18 cellular contexts compared by ENCODE assay signal in the genomic region with DNA sequence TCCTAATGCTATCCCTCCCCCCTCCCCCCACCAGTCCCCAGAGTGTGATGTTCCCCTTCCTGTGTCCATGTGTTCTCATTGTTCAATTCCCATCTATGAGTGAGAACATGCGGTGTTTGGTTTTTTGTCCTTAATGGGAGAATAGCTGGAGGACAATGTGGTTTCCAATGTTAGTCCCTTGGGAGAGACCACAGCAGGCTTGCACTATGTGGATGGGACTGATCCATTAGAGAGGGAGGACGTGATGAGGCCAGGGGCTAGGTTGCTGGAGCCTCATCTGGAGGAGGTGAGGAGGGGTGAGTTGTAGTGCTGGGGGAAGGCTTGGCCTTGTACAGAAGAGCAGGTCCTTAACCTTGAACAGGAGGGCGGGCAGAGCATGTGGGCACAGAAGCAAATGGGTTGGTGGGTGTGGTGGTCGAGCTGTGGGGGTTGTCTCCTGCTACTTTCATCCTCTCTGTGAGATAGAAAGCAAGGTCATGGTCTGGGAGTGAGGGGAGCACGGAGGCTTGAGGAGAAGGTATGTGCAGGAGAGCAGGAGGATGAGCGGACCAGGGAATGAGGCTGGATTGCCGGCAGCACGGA. TPM values are rescaled to one million over a fixed set of nuclear protein-coding genes. Genes with fewer than 3 reads are reported as not detected.
DNase-seq lines count a peak whose midpoint lies in the region; ATAC-seq and TF ChIP-seq lines count a peak whose summit lies in the region.
"Had no signal": no experiment of that assay in that cellular context is flagged by ENCODE, and none has a peak within 500 bp of the region (broad histone marks: within the 10 kb centered on the region; RNA-seq: fewer than 3 reads in every experiment).

No MANE protein-coding gene starts in this region.

- CTCF ChIA-PET in A673 (lab: Charles Lee) (interaction anchor here (1.4 to 1.8 kb wide), 2 partner anchors 119 to 291 kb away, joined by 3 to 6 read pairs; no protein-coding TSS in a partner anchor), WTC11 (lab: Charles Lee) (interaction anchor here (0.8 to 2.4 kb wide), 6 partner anchors 21 to 124 kb away, joined by 3 to 15 read pairs (median 4); a partner anchor contains a TSS), GM10248 (lab: Yijun Ruan, JAX) (interaction anchor here (1.0 to 3.2 kb wide), 8 partner anchors 20 to 135 kb away, joined by 3 to 13 read pairs (median 3); no protein-coding TSS in a partner anchor)

- H3K4me1 Mint-ChIP-seq in CD4-positive, CD25-positive, alpha-beta regulatory T cell = peaks cover 6 to 15% (median 13%) of the 10 kb centered on the region in 4 donors
- H3K4me1 Mint-ChIP-seq in WTC11 = peaks cover 29% of the 10 kb centered on the region
- no peaks in the 10 kb centered on the region for H3K4me1 Mint-ChIP-seq in endodermal cell
- H3K4me1 Mint-ChIP-seq in mesothelial cell of epicardium = peaks cover 10% of the 10 kb centered on the region

- H3K36me3 Mint-ChIP-seq in CD4-positive, CD25-positive, alpha-beta regulatory T cell = peaks cover 35% of the 10 kb centered on the region
- H3K36me3 Mint-ChIP-seq in WTC11 = peaks cover 6% of the 10 kb centered on the region
- peaks cover 24% of the 10 kb centered on the region for H3K36me3 Mint-ChIP-seq in endodermal cell (ENCODE audit: low read depth)
- H3K36me3 Mint-ChIP-seq in mesothelial cell of epicardium = peaks cover 9% of the 10 kb centered on the region

- H3K36me3 ChIP-seq in A673 (ENCODE audit: insufficient read depth, low read length, poor library complexity, severe bottlenecking) = peaks cover 10% of the 10 kb centered on the region
- H3K36me3 ChIP-seq in CD4-positive, CD25-positive, alpha-beta regulatory T cell (ENCODE audit: control insufficient read depth, insufficient read depth, low read length) = peaks cover 19% of the 10 kb centered on the region
- peaks cover 4% of the 10 kb centered on the region for H3K36me3 ChIP-seq in endodermal cell (ENCODE audit: control insufficient read depth, insufficient read depth, low read length)
- H3K36me3 ChIP-seq: adrenal gland, thyroid gland had no signal

- H3K27me3 Mint-ChIP-seq in CD4-positive, CD25-positive, alpha-beta regulatory T cell = no peaks in the 10 kb centered on the region
- H3K27me3 Mint-ChIP-seq in WTC11 (ENCODE audit: low read depth) (no peaks in the 10 kb centered on the region; the same call in 1 of the 2 replicates), endodermal cell (ENCODE audit: insufficient read depth) (no peaks in the 10 kb centered on the region), mesothelial cell of epicardium (ENCODE audit: low read depth) (no peaks in the 10 kb centered on the region)

- POLR2A ChIA-PET in A673 (lab: Charles Lee; ENCODE audit: low non-redundant PET) (no interaction called here), WTC11 (lab: Charles Lee) (no interaction called here), GM10248 (lab: Yijun Ruan, JAX) (interaction anchor here (1.4 kb wide), 1 partner anchor 21 kb away, joined by 4 read pairs; a partner anchor contains a TSS)

- H3K4me3 Mint-ChIP-seq in CD4-positive, CD25-positive, alpha-beta regulatory T cell = no peak overlapping the region
- H3K4me3 Mint-ChIP-seq in WTC11 (no peak overlapping the region), endodermal cell (no peak overlapping the region), mesothelial cell of epicardium (no peak overlapping the region)

- peaks cover 14% of the 10 kb centered on the region for H3K4me1 ChIP-seq in A673 (ENCODE audit: insufficient read depth, low read length, poor library complexity, severe bottlenecking)
- H3K4me1 ChIP-seq in CD4-positive, CD25-positive, alpha-beta regulatory T cell (ENCODE audit: control insufficient read depth, insufficient read depth, low read length, poor library complexity, severe bottlenecking) = peaks cover 3% of the 10 kb centered on the region
- peaks cover under 1% of the 10 kb centered on the region for H3K4me1 ChIP-seq in endodermal cell (ENCODE audit: control insufficient read depth, insufficient read depth, low read length)

- H3K27ac ChIP-seq in A673 (ENCODE audit: low read depth, low read length, poor library complexity, severe bottlenecking) = peak overlapping the region; percentile 74
- H3K27ac ChIP-seq in CD4-positive, CD25-positive, alpha-beta regulatory T cell (ENCODE audit: insufficient read depth, low read length, poor library complexity, severe bottlenecking) = peak overlapping the region; percentile 42
- peak overlapping the region; percentile 32 for H3K27ac ChIP-seq in endodermal cell (ENCODE audit: low read depth, low read length)
- H3K27ac ChIP-seq: parathyroid adenoma, thyroid gland had no signal

- H3K4me3 ChIP-seq in A673 (ENCODE audit: low read depth, low read length, poor library complexity, severe bottlenecking) (no peak overlapping the region), endodermal cell (ENCODE audit: low read length) (no peak overlapping the region)
- H3K4me3 ChIP-seq in CD4-positive, CD25-positive, alpha-beta regulatory T cell (ENCODE audit: low read depth, low read length) = no peak overlapping the region
- H3K4me3 ChIP-seq: adrenal gland, thyroid gland had no signal

- no peak overlapping the region for H3K9ac ChIP-seq in endodermal cell (ENCODE audit: extremely low read depth, low read length, poor library complexity, severe bottlenecking)
- H3K9ac ChIP-seq: parathyroid adenoma, SK-N-SH had no signal

- H3K9me3 Mint-ChIP-seq in CD4-positive, CD25-positive, alpha-beta regulatory T cell = no peaks in the 10 kb centered on the region
- H3K9me3 Mint-ChIP-seq in WTC11 = no peaks in the 10 kb centered on the region
- no peaks in the 10 kb centered on the region for H3K9me3 Mint-ChIP-seq in endodermal cell
- H3K9me3 Mint-ChIP-seq in mesothelial cell of epicardium = no peaks in the 10 kb centered on the region

- H3K27ac Mint-ChIP-seq in CD4-positive, CD25-positive, alpha-beta regulatory T cell = peak overlapping the region; percentile 57 to 90 (median 84)
- H3K27ac Mint-ChIP-seq in WTC11 (peak overlapping the region; percentile 25), endodermal cell (no peak overlapping the region), mesothelial cell of epicardium (no peak overlapping the region)

- intact Hi-C loops in A673 (cut with micrococcal nuclease; ENCODE audit: unreplicated experiment) = loop anchor here (1.0 to 5.0 kb wide), 2 partner anchors 120 to 291 kb away; no protein-coding TSS in a partner anchor

- WGBS in endodermal cell (ENCODE audit: insufficient coverage in 1 of 2, insufficient read length in 1 of 2), 2 experiments = 89 to 100% methylated on average over 2 to 8 of the region's 8 CpGs

- peak; percentile 76 for DNase-seq in A673 (ENCODE audit: low spot score)
- DNase-seq in CD4-positive, CD25-positive, alpha-beta regulatory T cell = no peak
- DNase-seq in WTC11 (ENCODE audit: low spot score) = no peak
- DNase-seq in endodermal cell = no peak
- no peak for DNase-seq in islet precursor cell
- no peak for DNase-seq in GM10248 (ENCODE audit: extremely low spot score)
- DNase-seq in mesothelial cell of epicardium (ENCODE audit: low spot score in 2 of 2, unreplicated experiment in 2 of 2) = no peak
- DNase-seq: activated CD8-positive, alpha-beta memory T cell treated with anti-CD3 and anti-CD28 coated beads, Interleukin-2, amount 50 U/mL, for 4 hours; adrenal gland; AML-193; cerebellar nuclear complex; hypothalamus; NCI-H2081; PC-3; SK-N-SH; stimulated activated CD4-positive, alpha-beta T cell treated with anti-CD3 and anti-CD28 coated beads, Interleukin-4, amount 100 ng/mL, for 1 hour; thyroid gland had no signal

- H3K9me3 ChIP-seq in A673 (ENCODE audit: low read depth, low read length, poor library complexity, severe bottlenecking) (no peaks in the 10 kb centered on the region), endodermal cell (ENCODE audit: control insufficient read depth, low read length) (no peaks in the 10 kb centered on the region)
- no peaks in the 10 kb centered on the region for H3K9me3 ChIP-seq in CD4-positive, CD25-positive, alpha-beta regulatory T cell (ENCODE audit: control insufficient read depth in 2 of 2, low read length in 2 of 2)
- H3K9me3 ChIP-seq: adrenal gland, SK-N-SH, thyroid gland had no signal

- no peaks in the 10 kb centered on the region for H3K27me3 ChIP-seq in A673 (replicated peaks; ENCODE audit: insufficient read depth, low read depth, low read length, poor library complexity)
- H3K27me3 ChIP-seq in CD4-positive, CD25-positive, alpha-beta regulatory T cell (ENCODE audit: control insufficient read depth, insufficient read depth, low read length) = no peaks in the 10 kb centered on the region
- H3K27me3 ChIP-seq in endodermal cell (ENCODE audit: control insufficient read depth, insufficient read depth, low read length, poor library complexity, severe bottlenecking) = no peaks in the 10 kb centered on the region
- H3K27me3 ChIP-seq: adrenal gland, thyroid gland had no signal

- no peak for ATAC-seq in CD4-positive, CD25-positive, alpha-beta regulatory T cell (ENCODE audit: low read depth in 2 of 2)
- no peak for ATAC-seq in WTC11

- TF ChIP-seq CTCF in A673 (conservative IDR thresholded peaks at IDR 0.05; ENCODE audit: low read depth, low read length) (no peak), WTC11 (IDR thresholded peaks at IDR 0.05) (no peak), endodermal cell (conservative IDR thresholded peaks at IDR 0.05) (no peak), GM10248 (IDR thresholded peaks at IDR 0.05; ENCODE audit: control extremely low read depth, extremely low read depth, low read depth, missing control alignments) (no peak), mesothelial cell of epicardium (IDR thresholded peaks at IDR 0.05; ENCODE audit: unreplicated experiment) (no peak)

- BruUV-seq in A673 (replicated peaks; lab: Mats Ljungman, UMichigan) = no TSS peak

TF ChIP-seq in WTC11, 78 proteins besides CTCF, POLR2A, EP300 and RAD21 (continues in another document):
- TF ChIP-seq ZNF232 (CRISPR knock-in tag; IDR thresholded peaks at IDR 0.05) (no peak), ZNF317 (CRISPR knock-in tag; IDR thresholded peaks at IDR 0.05; ENCODE audit: borderline replicate concordance, low read depth) (no peak), MXD4 (CRISPR knock-in tag; IDR thresholded peaks at IDR 0.05; ENCODE audit: borderline replicate concordance) (no peak), TCF7 (CRISPR knock-in tag; IDR thresholded peaks at IDR 0.05; ENCODE audit: low read depth) (no peak)

RNA-seq across cellular contexts. Expression of a gene that starts 11.4 kb away (rescaled TPM):
- total RNA-seq in A673 (2021) (141 and 162 TPM in 2 replicates), WTC11 (2021) (151 to 173 TPM (median 171 TPM) in 3 replicates), endodermal cell (100 to 1,000 TPM; 125 to 135 TPM), mesothelial cell of epicardium (127 to 130 TPM (median 129 TPM) in 3 replicates)
- total RNA-seq in CD4-positive, CD25-positive, alpha-beta regulatory T cell = 98.6 TPM
- 10 to 100 TPM; 12.8 to 14.7 (median 13.5) TPM for polyA plus RNA-seq in CD4-positive, CD25-positive, alpha-beta regulatory T cell
- 220 TPM for polyA plus RNA-seq in endodermal cell (2013, experiment 1 of 2)
- 204 TPM for polyA plus RNA-seq in endodermal cell (2013, experiment 2 of 2)

RNA-seq across cellular contexts. Expression of a gene that starts 21.1 kb away (rescaled TPM):
- total RNA-seq in A673 (2021) (25.9 and 27.4 TPM in 2 replicates), WTC11 (2021) (19.0 to 21.3 TPM (median 19.2 TPM) in 3 replicates), endodermal cell (10 to 100 TPM; 15.0 to 21.0 TPM), mesothelial cell of epicardium (16.9 to 19.1 TPM (median 18.4 TPM) in 3 replicates)
- total RNA-seq in CD4-positive, CD25-positive, alpha-beta regulatory T cell = 21.1 TPM
- 1 to 10 TPM; 3.6 to 7.7 (median 5.3) TPM for polyA plus RNA-seq in CD4-positive, CD25-positive, alpha-beta regulatory T cell
- polyA plus RNA-seq in endodermal cell (2013, experiment 1 of 2) = 7.2 TPM
- polyA plus RNA-seq in endodermal cell (2013, experiment 2 of 2) = 8.8 TPM

Comparison
In these comparisons a context has a peak if more than half of its experiments do, and no peak if none do; other contexts are left out.
1. H3K27ac Mint-ChIP-seq: peak in CD4-positive, CD25-positive, alpha-beta regulatory T cell (3 of 3) and WTC11 (single experiment); none in endodermal cell (single experiment) and mesothelial cell of epicardium (single experiment).
2. Peak in every context shown above with its lines, with median percentiles within 50 percentile points of each other: H3K27ac ChIP-seq.